2 cellular contexts compared by ENCODE assay signal in genomic region chr15:91909574-91909973, GRCh38.
TF ChIP-seq lines count a peak whose summit lies in the region.

No MANE protein-coding gene starts in this region.

TF ChIP-seq in GM23338, 12 proteins besides CTCF, POLR2A, EP300 and RAD21:
- TF ChIP-seq ZNF462 (CRISPR knock-in tag; IDR thresholded peaks at IDR 0.05), result no peak
- TF ChIP-seq, protein P1, sequence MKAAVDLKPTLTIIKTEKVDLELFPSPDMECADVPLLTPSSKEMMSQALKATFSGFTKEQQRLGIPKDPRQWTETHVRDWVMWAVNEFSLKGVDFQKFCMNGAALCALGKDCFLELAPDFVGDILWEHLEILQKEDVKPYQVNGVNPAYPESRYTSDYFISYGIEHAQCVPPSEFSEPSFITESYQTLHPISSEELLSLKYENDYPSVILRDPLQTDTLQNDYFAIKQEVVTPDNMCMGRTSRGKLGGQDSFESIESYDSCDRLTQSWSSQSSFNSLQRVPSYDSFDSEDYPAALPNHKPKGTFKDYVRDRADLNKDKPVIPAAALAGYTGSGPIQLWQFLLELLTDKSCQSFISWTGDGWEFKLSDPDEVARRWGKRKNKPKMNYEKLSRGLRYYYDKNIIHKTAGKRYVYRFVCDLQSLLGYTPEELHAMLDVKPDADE (IDR thresholded peaks at IDR 0.05), result no peak
- TF ChIP-seq POLR2AphosphoS5 (IDR thresholded peaks at IDR 0.05; ENCODE audit: low read depth), result no peak
- TF ChIP-seq ZNF331 (CRISPR knock-in tag; IDR thresholded peaks at IDR 0.05; ENCODE audit: low read depth), result no peak
- TF ChIP-seq STAT1 (IDR thresholded peaks at IDR 0.05; ENCODE audit: unreplicated experiment), result no peak
- TF ChIP-seq, protein P2, sequence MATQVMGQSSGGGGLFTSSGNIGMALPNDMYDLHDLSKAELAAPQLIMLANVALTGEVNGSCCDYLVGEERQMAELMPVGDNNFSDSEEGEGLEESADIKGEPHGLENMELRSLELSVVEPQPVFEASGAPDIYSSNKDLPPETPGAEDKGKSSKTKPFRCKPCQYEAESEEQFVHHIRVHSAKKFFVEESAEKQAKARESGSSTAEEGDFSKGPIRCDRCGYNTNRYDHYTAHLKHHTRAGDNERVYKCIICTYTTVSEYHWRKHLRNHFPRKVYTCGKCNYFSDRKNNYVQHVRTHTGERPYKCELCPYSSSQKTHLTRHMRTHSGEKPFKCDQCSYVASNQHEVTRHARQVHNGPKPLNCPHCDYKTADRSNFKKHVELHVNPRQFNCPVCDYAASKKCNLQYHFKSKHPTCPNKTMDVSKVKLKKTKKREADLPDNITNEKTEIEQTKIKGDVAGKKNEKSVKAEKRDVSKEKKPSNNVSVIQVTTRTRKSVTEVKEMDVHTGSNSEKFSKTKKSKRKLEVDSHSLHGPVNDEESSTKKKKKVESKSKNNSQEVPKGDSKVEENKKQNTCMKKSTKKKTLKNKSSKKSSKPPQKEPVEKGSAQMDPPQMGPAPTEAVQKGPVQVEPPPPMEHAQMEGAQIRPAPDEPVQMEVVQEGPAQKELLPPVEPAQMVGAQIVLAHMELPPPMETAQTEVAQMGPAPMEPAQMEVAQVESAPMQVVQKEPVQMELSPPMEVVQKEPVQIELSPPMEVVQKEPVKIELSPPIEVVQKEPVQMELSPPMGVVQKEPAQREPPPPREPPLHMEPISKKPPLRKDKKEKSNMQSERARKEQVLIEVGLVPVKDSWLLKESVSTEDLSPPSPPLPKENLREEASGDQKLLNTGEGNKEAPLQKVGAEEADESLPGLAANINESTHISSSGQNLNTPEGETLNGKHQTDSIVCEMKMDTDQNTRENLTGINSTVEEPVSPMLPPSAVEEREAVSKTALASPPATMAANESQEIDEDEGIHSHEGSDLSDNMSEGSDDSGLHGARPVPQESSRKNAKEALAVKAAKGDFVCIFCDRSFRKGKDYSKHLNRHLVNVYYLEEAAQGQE (IDR thresholded peaks at IDR 0.05; ENCODE audit: unreplicated experiment), result no peak
- no peak for TF ChIP-seq EZH2 (IDR thresholded peaks at IDR 0.05; ENCODE audit: low read depth, unreplicated experiment)
- TF ChIP-seq EZH2phosphoT487 (IDR thresholded peaks at IDR 0.05; ENCODE audit: unreplicated experiment), result no peak
- TF ChIP-seq CREB1 (CRISPR knock-in tag; IDR thresholded peaks at IDR 0.05; ENCODE audit: low read depth), result no peak
- TF ChIP-seq NANOG (IDR thresholded peaks at IDR 0.05; ENCODE audit: borderline replicate concordance), result no peak
- no peak for TF ChIP-seq ZNF114 (CRISPR knock-in tag; IDR thresholded peaks at IDR 0.05)
- TF ChIP-seq JUNB (IDR thresholded peaks at IDR 0.05; ENCODE audit: unreplicated experiment), result no peak

TF ChIP-seq in H1, 55 proteins besides CTCF, POLR2A, EP300 and RAD21:
- TF ChIP-seq CREB1 (IDR thresholded peaks at IDR 0.05), result no peak
- TF ChIP-seq, protein P3, sequence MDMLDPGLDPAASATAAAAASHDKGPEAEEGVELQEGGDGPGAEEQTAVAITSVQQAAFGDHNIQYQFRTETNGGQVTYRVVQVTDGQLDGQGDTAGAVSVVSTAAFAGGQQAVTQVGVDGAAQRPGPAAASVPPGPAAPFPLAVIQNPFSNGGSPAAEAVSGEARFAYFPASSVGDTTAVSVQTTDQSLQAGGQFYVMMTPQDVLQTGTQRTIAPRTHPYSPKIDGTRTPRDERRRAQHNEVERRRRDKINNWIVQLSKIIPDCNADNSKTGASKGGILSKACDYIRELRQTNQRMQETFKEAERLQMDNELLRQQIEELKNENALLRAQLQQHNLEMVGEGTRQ (IDR thresholded peaks at IDR 0.05; ENCODE audit: low read length), result no peak
- no peak for TF ChIP-seq BACH1 (IDR thresholded peaks at IDR 0.05; ENCODE audit: low read length)
- no peak for TF ChIP-seq SRF (IDR thresholded peaks at IDR 0.05; ENCODE audit: low read depth, low read length)
- TF ChIP-seq RXRA (IDR thresholded peaks at IDR 0.05; ENCODE audit: insufficient read depth, low read depth, low read length), result no peak
- no peak for TF ChIP-seq JUN (IDR thresholded peaks at IDR 0.05; ENCODE audit: low read depth, low read length)
- no peak for TF ChIP-seq KDM5A (IDR thresholded peaks at IDR 0.05; ENCODE audit: low read length)
- TF ChIP-seq HDAC2 (IDR thresholded peaks at IDR 0.05; ENCODE audit: borderline replicate concordance in 1 of 2, low read depth in 2 of 2, low read length in 2 of 2), result no peak
- no peak for TF ChIP-seq BCL11A (IDR thresholded peaks at IDR 0.05; ENCODE audit: low read depth in 2 of 2, low read length in 2 of 2)
